Comparison of ENCODE assay signal across 21 cellular contexts in the genomic region with DNA sequence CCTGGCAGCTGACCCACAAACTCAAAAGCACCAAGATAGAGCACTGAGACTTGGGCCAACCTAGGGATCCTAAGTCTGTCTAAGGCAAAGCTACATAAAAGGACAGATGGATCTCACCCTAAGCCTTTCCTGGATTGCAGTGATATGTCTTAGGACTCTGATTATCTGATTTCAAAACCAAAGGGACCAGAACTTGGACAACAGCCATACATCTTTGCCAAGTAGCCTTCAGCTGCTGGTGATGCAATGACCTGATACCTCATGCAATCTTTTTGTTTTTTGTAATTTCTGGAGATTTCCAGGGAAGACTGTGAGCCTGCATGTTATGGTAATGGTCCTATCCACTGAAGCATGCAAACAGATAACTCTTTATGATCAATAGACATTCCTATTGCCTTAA.
DNase-seq lines count a peak whose midpoint lies in the region; ATAC-seq and TF ChIP-seq lines count a peak whose summit lies in the region.
"Had no signal": no experiment of that assay in that cellular context is flagged by ENCODE, and none has a peak within 500 bp of the region (broad histone marks: within the 10 kb centered on the region; RNA-seq: fewer than 3 reads in every experiment).

No MANE protein-coding gene starts in this region.

- no peaks in the 10 kb centered on the region for H3F3A ChIP-seq in GM23338 (replicated peaks; ENCODE audit: low read depth)

- H3K36me3 Mint-ChIP-seq in GM23338 (ENCODE audit: low read depth) = peaks cover 3% of the 10 kb centered on the region
- H3K36me3 Mint-ChIP-seq: CD4-positive, CD25-positive, alpha-beta regulatory T cell had no signal

- no peaks in the 10 kb centered on the region for H3K9me3 Mint-ChIP-seq in GM23338

- TF ChIP-seq CTCF in WERI-Rb-1 (IDR thresholded peaks at IDR 0.05; ENCODE audit: low read depth, low read length) = no peak
- TF ChIP-seq CTCF in fibroblast of lung (conservative IDR thresholded peaks at IDR 0.05 in 1 of 2, IDR thresholded peaks at IDR 0.05 in 1 of 2; ENCODE audit: low read depth in 1 of 2, low read length in 2 of 2) = no peak
- no peak for TF ChIP-seq CTCF in GM23338 (conservative IDR thresholded peaks at IDR 0.05; ENCODE audit: low read depth in 2 of 2)

- H3K9me2 ChIP-seq in GM23338 (ENCODE audit: insufficient read depth) = 0 out of 2 replicates have a peak, but pooled peaks cover 3% of the 10 kb centered on the region

- no peak overlapping the region for H3K9ac ChIP-seq in fibroblast of lung (ENCODE audit: insufficient read depth, low read length)
- H3K9ac ChIP-seq: KMS-11 had no signal

- H3K4me2 ChIP-seq in fibroblast of lung (ENCODE audit: extremely low read depth, insufficient read depth, low read length) (no peak overlapping the region), GM23338 (no peak overlapping the region)
- H3K4me2 ChIP-seq: KMS-11 had no signal

- H3K27me3 ChIP-seq in WERI-Rb-1 (ENCODE audit: insufficient read depth, low read depth, severe bottlenecking) (no peaks in the 10 kb centered on the region), fibroblast of lung (ENCODE audit: control insufficient read depth, insufficient read depth, low read length) (no peaks in the 10 kb centered on the region), GM23338 (ENCODE audit: insufficient read depth) (no peaks in the 10 kb centered on the region)
- H3K27me3 ChIP-seq: thyroid gland had no signal

- no peak overlapping the region for H3K4me3 Mint-ChIP-seq in GM23338
- H3K4me3 Mint-ChIP-seq: CD4-positive, CD25-positive, alpha-beta regulatory T cell had no signal

- H3K36me3 ChIP-seq in WERI-Rb-1 = no peaks in the 10 kb centered on the region
- H3K36me3 ChIP-seq in fibroblast of lung (ENCODE audit: control insufficient read depth, insufficient read depth, low read length) = no peaks in the 10 kb centered on the region
- H3K36me3 ChIP-seq in GM23338 (ENCODE audit: insufficient read depth) = no peaks in the 10 kb centered on the region
- H3K36me3 ChIP-seq: thyroid gland had no signal

- DNase-seq in DMS 273 (lab: John Stamatoyannopoulos, UW; ENCODE audit: unreplicated experiment) (peak; percentile 20), DMS 273 treated with DMSO at 0.1 percent for 48 hours (lab: John Stamatoyannopoulos, UW) (no peak), WERI-Rb-1 (peak; percentile 10), fibroblast of lung (ENCODE audit: low read depth in 2 of 2) (peak; percentile 38 to 94), skeletal muscle cell (ENCODE audit: low read depth) (peak; percentile 83), iPS-NIHi11 (ENCODE audit: low spot score) (no peak), GM23338 (ENCODE audit: low spot score) (no peak)
- DNase-seq: activated CD4-positive, CD25-positive, alpha-beta regulatory T cell; amniotic stem cell; CD4-positive, CD25-positive, alpha-beta regulatory T cell; DND-41; hypothalamus; NCI-H1105; NCI-H2171; SIG-M5; stimulated activated CD4-positive, alpha-beta T cell treated with anti-CD3 and anti-CD28 coated beads, Interleukin-4, amount 100 ng/mL, for 1 hour; thyroid gland had no signal

- no peak for ATAC-seq in GM21529 (IDR thresholded peaks at IDR 0.05; ENCODE audit: unreplicated experiment)
- ATAC-seq in GM23338 = no peak
- ATAC-seq: esophagus mucosa had no signal

- H3K9me3 ChIP-seq in WERI-Rb-1 (ENCODE audit: severe bottlenecking) (no peaks in the 10 kb centered on the region), fibroblast of lung (ENCODE audit: control insufficient read depth, insufficient read depth, low read depth, low read length) (no peaks in the 10 kb centered on the region)
- H3K9me3 ChIP-seq: thyroid gland had no signal

- H3K4me1 Mint-ChIP-seq in GM23338 = no peaks in the 10 kb centered on the region
- H3K4me1 Mint-ChIP-seq: CD4-positive, CD25-positive, alpha-beta regulatory T cell had no signal

- H3K4me3 ChIP-seq in WERI-Rb-1 (ENCODE audit: low read depth, low read length) (no peak overlapping the region), fibroblast of lung (replicated peaks in 1 of 4; ENCODE audit: control extremely low read depth in 1 of 4, insufficient read depth in 1 of 4, low read depth in 3 of 4, low read length in 4 of 4) (no peak overlapping the region), skeletal muscle cell (ENCODE audit: low read depth, low read length) (no peak overlapping the region), GM23338 (no peak overlapping the region)
- H3K4me3 ChIP-seq: thyroid gland had no signal

- H4K20me1 ChIP-seq in fibroblast of lung (ENCODE audit: control insufficient read depth, extremely low read depth, insufficient read depth, low read length) (no peaks in the 10 kb centered on the region), GM23338 (replicated peaks; ENCODE audit: insufficient read depth) (peaks cover 2% of the 10 kb centered on the region; the same call in 1 of the 2 replicates)

- H2AFZ ChIP-seq in fibroblast of lung (ENCODE audit: low read length) = no peak overlapping the region
- H2AFZ ChIP-seq in GM23338 = no peak overlapping the region

- no peaks in the 10 kb centered on the region for H3K27me3 Mint-ChIP-seq in GM23338 (ENCODE audit: insufficient read depth, low read depth, poor library complexity)
- H3K27me3 Mint-ChIP-seq: CD4-positive, CD25-positive, alpha-beta regulatory T cell had no signal

- H3K27ac Mint-ChIP-seq in GM23338 = no peak overlapping the region
- H3K27ac Mint-ChIP-seq: CD4-positive, CD25-positive, alpha-beta regulatory T cell had no signal

- H3K27ac ChIP-seq in WERI-Rb-1 (no peak overlapping the region), fibroblast of lung (ENCODE audit: insufficient read depth, low read length) (no peak overlapping the region), GM23338 (ENCODE audit: low read depth) (no peak overlapping the region)
- H3K27ac ChIP-seq: 22Rv1, KMS-11, thyroid gland had no signal

- H3K79me2 ChIP-seq in fibroblast of lung (ENCODE audit: control insufficient read depth, insufficient read depth, low read length) (no peaks in the 10 kb centered on the region), GM23338 (replicated peaks; ENCODE audit: insufficient read depth) (no peaks in the 10 kb centered on the region)

- no peaks in the 10 kb centered on the region for H3K4me1 ChIP-seq in fibroblast of lung (ENCODE audit: control insufficient read depth, extremely low read depth, insufficient read depth, low read length)
- H3K4me1 ChIP-seq in GM23338 (ENCODE audit: insufficient read depth) = no peaks in the 10 kb centered on the region
- H3K4me1 ChIP-seq: thyroid gland had no signal

TF ChIP-seq in GM23338, 12 proteins besides CTCF, POLR2A, EP300 and RAD21:
- TF ChIP-seq EZH2 (IDR thresholded peaks at IDR 0.05; ENCODE audit: low read depth, unreplicated experiment) (no peak), POLR2AphosphoS5 (IDR thresholded peaks at IDR 0.05; ENCODE audit: low read depth) (no peak), CREB1 (CRISPR knock-in tag; IDR thresholded peaks at IDR 0.05; ENCODE audit: low read depth) (no peak), JUNB (IDR thresholded peaks at IDR 0.05; ENCODE audit: unreplicated experiment) (no peak), ZNF114 (CRISPR knock-in tag; IDR thresholded peaks at IDR 0.05) (no peak), EZH2phosphoT487 (IDR thresholded peaks at IDR 0.05; ENCODE audit: unreplicated experiment) (no peak), ZNF331 (CRISPR knock-in tag; IDR thresholded peaks at IDR 0.05; ENCODE audit: low read depth) (no peak), NANOG (IDR thresholded peaks at IDR 0.05; ENCODE audit: borderline replicate concordance) (no peak)
- TF ChIP-seq, protein P1, sequence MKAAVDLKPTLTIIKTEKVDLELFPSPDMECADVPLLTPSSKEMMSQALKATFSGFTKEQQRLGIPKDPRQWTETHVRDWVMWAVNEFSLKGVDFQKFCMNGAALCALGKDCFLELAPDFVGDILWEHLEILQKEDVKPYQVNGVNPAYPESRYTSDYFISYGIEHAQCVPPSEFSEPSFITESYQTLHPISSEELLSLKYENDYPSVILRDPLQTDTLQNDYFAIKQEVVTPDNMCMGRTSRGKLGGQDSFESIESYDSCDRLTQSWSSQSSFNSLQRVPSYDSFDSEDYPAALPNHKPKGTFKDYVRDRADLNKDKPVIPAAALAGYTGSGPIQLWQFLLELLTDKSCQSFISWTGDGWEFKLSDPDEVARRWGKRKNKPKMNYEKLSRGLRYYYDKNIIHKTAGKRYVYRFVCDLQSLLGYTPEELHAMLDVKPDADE (IDR thresholded peaks at IDR 0.05) = no peak

Comparison
In these comparisons a context has a peak if more than half of its experiments do, and no peak if none do; other contexts are left out.
1. DNase-seq: peak in DMS 273 (single experiment), WERI-Rb-1 (single experiment), fibroblast of lung (2 of 2) and skeletal muscle cell (single experiment); none in DMS 273 treated with DMSO at 0.1 percent for 48 hours (single experiment), iPS-NIHi11 (single experiment) and GM23338 (single experiment).